In the genomic region with DNA sequence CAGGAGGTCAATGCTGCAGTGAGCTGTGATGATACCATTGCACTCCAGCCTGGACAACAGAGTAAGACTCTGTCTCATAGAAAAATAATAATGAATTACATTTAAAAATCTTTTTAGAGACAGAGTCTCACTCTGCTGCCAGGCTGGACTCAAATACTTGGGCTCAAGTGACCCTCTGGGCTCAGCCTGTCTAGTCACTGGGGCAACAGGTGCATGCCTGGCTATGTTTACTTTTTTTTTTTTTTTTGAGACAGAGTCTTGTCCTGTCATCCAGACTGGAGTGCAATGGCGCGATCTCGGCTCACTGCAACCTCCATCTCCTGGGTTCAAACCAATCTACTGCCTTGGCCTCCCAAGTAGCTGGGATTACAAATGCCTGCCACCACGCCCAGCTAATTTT, we compare ENCODE assay signal across 11 cellular contexts. TPM values are rescaled to one million over a fixed set of nuclear protein-coding genes. Genes with fewer than 3 reads are reported as not detected.
"Had no signal": no experiment of that assay in that cellular context is flagged by ENCODE, and none has a peak within 500 bp of the region (broad histone marks: within the 10 kb centered on the region; RNA-seq: fewer than 3 reads in every experiment).

No MANE protein-coding gene starts in this region.

- H3K27ac ChIP-seq: GM23248 had no signal

- H3K4me3 ChIP-seq: GM23248, K562 had no signal

- ATAC-seq: K562 had no signal

- FAIRE-seq: HTR-8/SVneo, K562 had no signal

- DNase-seq: GM23248, GOT3, H9, HCEC 1CT, HFFc6, IMR-90, Kasumi-1, KG1 had no signal

RNA-seq across cellular contexts. Expression of a gene that starts 58.3 kb away (rescaled TPM):
- total RNA-seq: GM23248, HT-29, IMR-90 had no signal
